ENCODE assay signal across 29 cellular contexts in the genomic region with DNA sequence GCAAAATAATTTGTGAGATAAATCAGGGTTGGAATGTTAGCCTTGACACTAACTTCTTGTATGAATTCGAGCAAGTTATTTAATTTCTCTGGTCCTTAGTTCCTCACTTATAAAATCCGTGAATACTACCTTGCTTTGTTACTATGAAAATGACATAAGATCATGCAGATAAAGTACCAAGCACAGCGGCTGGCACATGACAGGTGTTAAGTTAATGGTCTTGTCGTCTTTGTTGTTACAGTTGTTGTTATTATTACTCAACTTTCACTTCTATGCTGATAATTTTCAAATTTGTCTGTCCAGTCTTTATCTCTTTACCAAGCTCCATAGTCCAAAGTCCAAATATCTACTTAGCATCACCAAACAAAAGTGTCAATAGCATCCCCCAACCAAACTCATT.
"Had no signal": no experiment of that assay in that cellular context is flagged by ENCODE, and none has a peak within 500 bp of the region (broad histone marks: within the 10 kb centered on the region; RNA-seq: fewer than 3 reads in every experiment).

No MANE protein-coding gene starts in this region.

- H3K9me3 ChIP-seq: adrenal gland, body of pancreas, colonic mucosa had no signal

- H3K36me3 ChIP-seq: adrenal gland, colonic mucosa had no signal

- H3K9me3 Mint-ChIP-seq: activated CD4-positive, alpha-beta memory T cell treated with anti-CD3 and anti-CD28 coated beads for 36 hours; activated naive CD4-positive, alpha-beta T cell treated with anti-CD3 and anti-CD28 coated beads for 36 hours; activated naive CD4-positive, alpha-beta T cell treated with anti-CD3 and anti-CD28 coated beads, Interleukin-2, amount 50 U/mL, for 24 hours; activated naive CD8-positive, alpha-beta T cell treated with anti-CD3 and anti-CD28 coated beads for 36 hours; activated naive CD8-positive, alpha-beta T cell treated with anti-CD3 and anti-CD28 coated beads, Interleukin-2, amount 50 U/mL, for 24 hours; activated T-helper 2 cell treated with anti-CD3 and anti-CD28 coated beads, Interferon-gamma antibody, Interleukin-2, Interleukin-4, amounts not matched to agents 10 μg/mL and 5 μg/mL and 100 μg/mL, durations not matched to agents 14 hours and 24 hours and 36 hours had no signal

- H3K27ac Mint-ChIP-seq: activated CD4-positive, alpha-beta memory T cell treated with anti-CD3 and anti-CD28 coated beads for 36 hours; activated CD4-positive, alpha-beta T cell treated with anti-CD3 and anti-CD28 coated beads for 36 hours; activated CD4-positive, alpha-beta T cell treated with anti-CD3 and anti-CD28 coated beads, Interleukin-2, amount 10 ng/mL, durations not matched to agents 24 days and 14 days; activated CD8-positive, alpha-beta memory T cell treated with anti-CD3 and anti-CD28 coated beads, Interleukin-2, amount 10 ng/mL, durations not matched to agents 7 days and 5 days; activated CD8-positive, alpha-beta T cell treated with anti-CD3 and anti-CD28 coated beads, Interleukin-2, amount 10 ng/mL, durations not matched to agents 7 days and 5 days; activated naive CD4-positive, alpha-beta T cell treated with anti-CD3 and anti-CD28 coated beads for 36 hours; activated naive CD4-positive, alpha-beta T cell treated with anti-CD3 and anti-CD28 coated beads, Interleukin-2, amount 50 U/mL, for 24 hours; activated naive CD8-positive, alpha-beta T cell treated with anti-CD3 and anti-CD28 coated beads for 36 hours; activated naive CD8-positive, alpha-beta T cell treated with anti-CD3 and anti-CD28 coated beads, Interleukin-2, amount 50 U/mL, for 24 hours; activated T-helper 2 cell treated with anti-CD3 and anti-CD28 coated beads, Interferon-gamma antibody, Interleukin-2, Interleukin-4, amounts not matched to agents 10 μg/mL and 5 μg/mL and 100 μg/mL, durations not matched to agents 14 hours and 24 hours and 36 hours had no signal

- H3K4me1 ChIP-seq: adrenal gland, colonic mucosa had no signal

- DNase-seq: activated CD4-positive, alpha-beta memory T cell treated with anti-CD3 and anti-CD28 coated beads for 36 hours; activated CD4-positive, alpha-beta T cell treated with anti-CD3 and anti-CD28 coated beads for 36 hours; activated CD4-positive, alpha-beta T cell treated with anti-CD3 and anti-CD28 coated beads, Interleukin-2, amount 10 ng/mL, durations not matched to agents 24 days and 14 days; activated CD4-positive, CD25-positive, alpha-beta regulatory T cell; activated CD4-positive, CD25-positive, alpha-beta regulatory T cell treated with anti-CD3 and anti-CD28 coated beads, Interleukin-2, amount 50 U/mL, for 72 hours; activated CD8-positive, alpha-beta memory T cell treated with anti-CD3 and anti-CD28 coated beads, Interleukin-2, amount 10 ng/mL, durations not matched to agents 7 days and 5 days; activated CD8-positive, alpha-beta memory T cell treated with anti-CD3 and anti-CD28 coated beads, Interleukin-2, amount 50 U/mL, for 4 hours; activated CD8-positive, alpha-beta T cell treated with anti-CD3 and anti-CD28 coated beads, Interleukin-2, amount 10 ng/mL, durations not matched to agents 7 days and 5 days; activated effector memory CD4-positive, alpha-beta T cell treated with anti-CD3 and anti-CD28 coated beads, Interleukin-2, amount 50 U/mL, for 16 hours; activated naive CD4-positive, alpha-beta T cell treated with anti-CD3 and anti-CD28 coated beads for 36 hours; activated naive CD8-positive, alpha-beta T cell treated with anti-CD3 and anti-CD28 coated beads for 36 hours; activated naive CD8-positive, alpha-beta T cell treated with anti-CD3 and anti-CD28 coated beads, Interleukin-2, amount 50 U/mL, for 24 hours; activated T-cell treated with anti-CD3 and anti-CD28 coated beads, Interleukin-2, amount 50 U/mL, for 1 hour; adrenal gland; amygdala; aorta; body of pancreas; caudate nucleus; cerebellar nuclear complex; colonic mucosa; effector CD8-positive, alpha-beta T cell; foreskin fibroblast; head of caudate nucleus; T-helper 1 cell; T-helper 2 cell had no signal

- H3K27me3 ChIP-seq: adrenal gland, body of pancreas, colonic mucosa had no signal

- H3K27me3 Mint-ChIP-seq: activated CD4-positive, alpha-beta memory T cell treated with anti-CD3 and anti-CD28 coated beads for 36 hours; activated CD4-positive, alpha-beta T cell treated with anti-CD3 and anti-CD28 coated beads for 36 hours; activated CD4-positive, alpha-beta T cell treated with anti-CD3 and anti-CD28 coated beads, Interleukin-2, amount 10 ng/mL, durations not matched to agents 24 days and 14 days; activated CD8-positive, alpha-beta memory T cell treated with anti-CD3 and anti-CD28 coated beads, Interleukin-2, amount 10 ng/mL, durations not matched to agents 7 days and 5 days; activated naive CD4-positive, alpha-beta T cell treated with anti-CD3 and anti-CD28 coated beads, Interleukin-2, amount 50 U/mL, for 24 hours; activated naive CD8-positive, alpha-beta T cell treated with anti-CD3 and anti-CD28 coated beads for 36 hours; activated naive CD8-positive, alpha-beta T cell treated with anti-CD3 and anti-CD28 coated beads, Interleukin-2, amount 50 U/mL, for 24 hours had no signal

- H3K4me3 Mint-ChIP-seq: activated CD4-positive, alpha-beta memory T cell treated with anti-CD3 and anti-CD28 coated beads for 36 hours; activated CD4-positive, alpha-beta T cell treated with anti-CD3 and anti-CD28 coated beads for 36 hours; activated CD4-positive, alpha-beta T cell treated with anti-CD3 and anti-CD28 coated beads, Interleukin-2, amount 10 ng/mL, durations not matched to agents 24 days and 14 days; activated CD8-positive, alpha-beta memory T cell treated with anti-CD3 and anti-CD28 coated beads, Interleukin-2, amount 10 ng/mL, durations not matched to agents 7 days and 5 days; activated CD8-positive, alpha-beta T cell treated with anti-CD3 and anti-CD28 coated beads, Interleukin-2, amount 10 ng/mL, durations not matched to agents 7 days and 5 days; activated naive CD4-positive, alpha-beta T cell treated with anti-CD3 and anti-CD28 coated beads for 36 hours; activated naive CD4-positive, alpha-beta T cell treated with anti-CD3 and anti-CD28 coated beads, Interleukin-2, amount 50 U/mL, for 24 hours; activated naive CD8-positive, alpha-beta T cell treated with anti-CD3 and anti-CD28 coated beads for 36 hours; activated naive CD8-positive, alpha-beta T cell treated with anti-CD3 and anti-CD28 coated beads, Interleukin-2, amount 50 U/mL, for 24 hours had no signal

- H3K27ac ChIP-seq: adrenal gland, body of pancreas, colonic mucosa, epithelial cell of prostate had no signal

- H3K4me3 ChIP-seq: adrenal gland, body of pancreas, colonic mucosa had no signal

- ATAC-seq: activated CD4-positive, alpha-beta T cell treated with anti-CD3 and anti-CD28 coated beads for 36 hours; activated CD8-positive, alpha-beta memory T cell treated with anti-CD3 and anti-CD28 coated beads, Interleukin-2, amount 10 ng/mL, durations not matched to agents 7 days and 5 days; activated CD8-positive, alpha-beta T cell treated with anti-CD3 and anti-CD28 coated beads, Interleukin-2, amount 10 ng/mL, durations not matched to agents 7 days and 5 days; activated naive CD8-positive, alpha-beta T cell treated with anti-CD3 and anti-CD28 coated beads, Interleukin-2, amount 50 U/mL, for 24 hours; body of pancreas; esophagus mucosa had no signal
